In genomic region chr3:50583897-50584296, GRCh38 we compare ENCODE assay signal across 13 cellular contexts. TPM values are rescaled to one million over a fixed set of nuclear protein-coding genes. Genes with fewer than 3 reads are reported as not detected.
DNase-seq lines count a peak whose midpoint lies in the region; ATAC-seq and TF ChIP-seq lines count a peak whose summit lies in the region.
"Had no signal": no experiment of that assay in that cellular context is flagged by ENCODE, and none has a peak within 500 bp of the region (broad histone marks: within the 10 kb centered on the region; RNA-seq: fewer than 3 reads in every experiment).

No MANE protein-coding gene starts in this region.

- H3K4me1 Mint-ChIP-seq in activated T-helper 17 cell treated with anti-CD3 and anti-CD28 coated beads, Interleukin-2, amount 50 U/mL, for 72 hours: peaks cover 42% of the 10 kb centered on the region
- H3K4me1 Mint-ChIP-seq in stimulated activated memory B cell treated with anti-CD40 and anti-IgM and Interleukin-4, amounts not matched to agents 10 μg/mL and 1 μg/mL and 100 μg/mL, for 72 hours: peaks cover 34% of the 10 kb centered on the region
- H3K4me1 Mint-ChIP-seq: brain had no signal

- H3K9me2 ChIP-seq in Karpas-422 (replicated peaks; ENCODE audit: insufficient read depth, low read length) (no peaks in the 10 kb centered on the region), PC-3 (replicated peaks; ENCODE audit: low read length) (no peaks in the 10 kb centered on the region)

- ATAC-seq in activated T-helper 17 cell treated with anti-CD3 and anti-CD28 coated beads, Interleukin-2, amount 50 U/mL, for 72 hours (replicated peaks): no peak
- ATAC-seq in left lobe of liver (peak; percentile 34), PC-3 (no peak), HG02870 (IDR thresholded peaks at IDR 0.05; ENCODE audit: unreplicated experiment) (no peak)
- no peak for ATAC-seq in stimulated activated memory B cell treated with anti-CD40 and anti-IgM and Interleukin-4, amounts not matched to agents 10 μg/mL and 1 μg/mL and 100 μg/mL, for 72 hours

- H3K36me3 Mint-ChIP-seq in activated T-helper 17 cell treated with anti-CD3 and anti-CD28 coated beads, Interleukin-2, amount 50 U/mL, for 72 hours (ENCODE audit: low read depth): peaks cover 78% of the 10 kb centered on the region
- H3K36me3 Mint-ChIP-seq in stimulated activated memory B cell treated with anti-CD40 and anti-IgM and Interleukin-4, amounts not matched to agents 10 μg/mL and 1 μg/mL and 100 μg/mL, for 72 hours: peaks cover 29% of the 10 kb centered on the region
- H3K36me3 Mint-ChIP-seq: brain had no signal

- H3F3A ChIP-seq in PC-3 (ENCODE audit: low read length, unreplicated experiment): no peaks in the 10 kb centered on the region

- H3K4me3 ChIP-seq in Karpas-422 (ENCODE audit: low read length): no peak overlapping the region
- no peak overlapping the region for H3K4me3 ChIP-seq in PC-3 (ENCODE audit: low read length)

- DNase-seq in NCI-H1092 treated with DMSO at 0.1 percent for 48 hours (lab: John Stamatoyannopoulos, UW): peak; percentile 38
- no peak for DNase-seq in NCI-H1092 (lab: John Stamatoyannopoulos, UW)
- peak; percentile 97 for DNase-seq in left lobe of liver (ENCODE audit: low spot score)
- no peak for DNase-seq in Karpas-422
- no peak for DNase-seq in PC-3
- DNase-seq: activated CD4-positive, alpha-beta T cell treated with anti-CD3 and anti-CD28 coated beads for 4 hours; NCI-H2227 treated with DMSO at 0.1 percent for 48 hours; SHP77 had no signal

- BruUV-seq in PC-3 (replicated peaks; lab: Mats Ljungman, UMichigan): no TSS peak

- CTCF ChIA-PET in PC-3 (lab: Charles Lee): no interaction called here

- TF ChIP-seq CTCF in PC-3 (conservative IDR thresholded peaks at IDR 0.05; ENCODE audit: low read depth, low read length): no peak

- peak overlapping the region; percentile 44 for H3K27ac Mint-ChIP-seq in activated T-helper 17 cell treated with anti-CD3 and anti-CD28 coated beads, Interleukin-2, amount 50 U/mL, for 72 hours
- peak overlapping the region; percentile 98 for H3K27ac Mint-ChIP-seq in stimulated activated memory B cell treated with anti-CD40 and anti-IgM and Interleukin-4, amounts not matched to agents 10 μg/mL and 1 μg/mL and 100 μg/mL, for 72 hours

- H2AFZ ChIP-seq in Karpas-422 (ENCODE audit: low read length) (no peak overlapping the region), PC-3 (ENCODE audit: low read length) (no peak overlapping the region)

- POLR2A ChIA-PET in PC-3 (lab: Charles Lee; ENCODE audit: unreplicated experiment): interaction anchor here (0.7 kb wide), 1 partner anchor 234 kb away, joined by 4 read pairs; no protein-coding TSS in a partner anchor

- peak overlapping the region; percentile 84 for H3K4me3 Mint-ChIP-seq in activated T-helper 17 cell treated with anti-CD3 and anti-CD28 coated beads, Interleukin-2, amount 50 U/mL, for 72 hours
- no peak overlapping the region for H3K4me3 Mint-ChIP-seq in stimulated activated memory B cell treated with anti-CD40 and anti-IgM and Interleukin-4, amounts not matched to agents 10 μg/mL and 1 μg/mL and 100 μg/mL, for 72 hours
- H3K4me3 Mint-ChIP-seq: brain had no signal

- intact Hi-C loops in PC-3 (cut with micrococcal nuclease): no loop called here

- H3K27me3 Mint-ChIP-seq in activated T-helper 17 cell treated with anti-CD3 and anti-CD28 coated beads, Interleukin-2, amount 50 U/mL, for 72 hours: no peaks in the 10 kb centered on the region
- H3K27me3 Mint-ChIP-seq in stimulated activated memory B cell treated with anti-CD40 and anti-IgM and Interleukin-4, amounts not matched to agents 10 μg/mL and 1 μg/mL and 100 μg/mL, for 72 hours: no peaks in the 10 kb centered on the region
- H3K27me3 Mint-ChIP-seq: brain had no signal

- H3K27me3 ChIP-seq in Karpas-422 (ENCODE audit: low read length): no peaks in the 10 kb centered on the region
- H3K27me3 ChIP-seq in PC-3 (ENCODE audit: low read length): no peaks in the 10 kb centered on the region

- H3K4me2 ChIP-seq in Karpas-422 (ENCODE audit: low read depth, low read length, poor library complexity, severe bottlenecking) (no peak overlapping the region), PC-3 (ENCODE audit: low read length) (no peak overlapping the region)

- no peaks in the 10 kb centered on the region for H3K79me2 ChIP-seq in Karpas-422 (ENCODE audit: low read length)
- H3K79me2 ChIP-seq in PC-3 (ENCODE audit: low read length): no peaks in the 10 kb centered on the region

- no peaks in the 10 kb centered on the region for H3K4me1 ChIP-seq in Karpas-422 (ENCODE audit: low read length)
- H3K4me1 ChIP-seq in PC-3 (ENCODE audit: insufficient read depth, low read length): no peaks in the 10 kb centered on the region

- H4K20me1 ChIP-seq in Karpas-422 (ENCODE audit: insufficient read depth, low read depth, low read length) (no peaks in the 10 kb centered on the region), PC-3 (ENCODE audit: low read length) (no peaks in the 10 kb centered on the region)

- H3K9me3 Mint-ChIP-seq in activated T-helper 17 cell treated with anti-CD3 and anti-CD28 coated beads, Interleukin-2, amount 50 U/mL, for 72 hours: no peaks in the 10 kb centered on the region
- H3K9me3 Mint-ChIP-seq in stimulated activated memory B cell treated with anti-CD40 and anti-IgM and Interleukin-4, amounts not matched to agents 10 μg/mL and 1 μg/mL and 100 μg/mL, for 72 hours: no peaks in the 10 kb centered on the region
- H3K9me3 Mint-ChIP-seq: brain had no signal

- H3K36me3 ChIP-seq in Karpas-422 (ENCODE audit: insufficient read depth, low read length) (no peaks in the 10 kb centered on the region), PC-3 (ENCODE audit: low read depth, low read length) (no peaks in the 10 kb centered on the region)

- no peaks in the 10 kb centered on the region for H3K9me3 ChIP-seq in Karpas-422 (ENCODE audit: low read length)
- no peaks in the 10 kb centered on the region for H3K9me3 ChIP-seq in PC-3 (ENCODE audit: low read length)

- no peak overlapping the region for H3K9ac ChIP-seq in Karpas-422 (ENCODE audit: low read length)
- no peak overlapping the region for H3K9ac ChIP-seq in PC-3 (ENCODE audit: low read length)

- H3K27ac ChIP-seq in Karpas-422 (ENCODE audit: low read length): no peak overlapping the region
- H3K27ac ChIP-seq in PC-3 (ENCODE audit: low read length): no peak overlapping the region

RNA-seq across cellular contexts. Expression of gene HEMK1, which starts 14.6 kb away (rescaled TPM):
- 10 to 100 TPM; 47.5 to 99.2 TPM for total RNA-seq in activated T-helper 17 cell treated with anti-CD3 and anti-CD28 coated beads, Interleukin-2, amount 50 U/mL, for 72 hours
- total RNA-seq in left lobe of liver (16.8 TPM), PC-3 (2014; rRNA removed) (20.3 and 22.2 TPM in 2 replicates)
- 10.9 and 17.0 TPM in 2 replicates for total RNA-seq in Karpas-422 (2014; rRNA removed; shearing (Covaris generic); ENCODE audit: low replicate concordance)

RNA-seq across cellular contexts. Expression of gene C3orf18, which starts 16.4 kb away (rescaled TPM):
- total RNA-seq in activated T-helper 17 cell treated with anti-CD3 and anti-CD28 coated beads, Interleukin-2, amount 50 U/mL, for 72 hours: 10 to 100 TPM; 17.3 to 50.8 TPM
- total RNA-seq in left lobe of liver: 3.0 TPM
- 0.15 and 3.3 TPM in 2 replicates for total RNA-seq in Karpas-422 (2014; rRNA removed; shearing (Covaris generic); ENCODE audit: low replicate concordance)
- 31.2 and 33.9 TPM in 2 replicates for total RNA-seq in PC-3 (2014; rRNA removed)
- total RNA-seq: A172 had no signal

RNA-seq across cellular contexts. Expression of gene CISH, which starts 27.7 kb away (rescaled TPM):
- total RNA-seq in activated T-helper 17 cell treated with anti-CD3 and anti-CD28 coated beads, Interleukin-2, amount 50 U/mL, for 72 hours: 100 to 1,000 TPM; 204 to 327 TPM
- total RNA-seq in left lobe of liver (8.5 TPM), PC-3 (2014; rRNA removed) (1.6 and 2.3 TPM in 2 replicates)
- not detected in 2 replicates for total RNA-seq in Karpas-422 (2014; rRNA removed; shearing (Covaris generic); ENCODE audit: low replicate concordance)

RNA-seq across cellular contexts. Expression of gene MAPKAPK3, which starts 33.1 kb away (rescaled TPM):
- total RNA-seq in activated T-helper 17 cell treated with anti-CD3 and anti-CD28 coated beads, Interleukin-2, amount 50 U/mL, for 72 hours: 100 to 1,000 TPM in 1 of 2 donors, 10 to 100 TPM in 1; 99.8 to 131 TPM
- total RNA-seq in left lobe of liver (16.1 TPM), PC-3 (2014; rRNA removed) (142 and 174 TPM in 2 replicates)
- total RNA-seq in Karpas-422 (2014; rRNA removed; shearing (Covaris generic); ENCODE audit: low replicate concordance): 20.8 and 21.7 TPM in 2 replicates

Comparison
In these comparisons a context has a peak if more than half of its experiments do, and no peak if none do; other contexts are left out.
1. DNase-seq: peak in NCI-H1092 treated with DMSO at 0.1 percent for 48 hours (single experiment) and left lobe of liver (single experiment); none in NCI-H1092 (single experiment), Karpas-422 (single experiment) and PC-3 (single experiment).
2. RNA of gene CISH, which starts 27.7 kb away (total RNA-seq): 204 to 327 TPM in activated T-helper 17 cell treated with anti-CD3 and anti-CD28 coated beads, Interleukin-2, amount 50 U/mL, for 72 hours; 8.5 TPM in left lobe of liver (single experiment), 1.6 to 2.3 TPM in PC-3 and not detected in Karpas-422; every median in the first group is over 10 times any median in the second.